19 cellular contexts compared by ENCODE assay signal in the genomic region with DNA sequence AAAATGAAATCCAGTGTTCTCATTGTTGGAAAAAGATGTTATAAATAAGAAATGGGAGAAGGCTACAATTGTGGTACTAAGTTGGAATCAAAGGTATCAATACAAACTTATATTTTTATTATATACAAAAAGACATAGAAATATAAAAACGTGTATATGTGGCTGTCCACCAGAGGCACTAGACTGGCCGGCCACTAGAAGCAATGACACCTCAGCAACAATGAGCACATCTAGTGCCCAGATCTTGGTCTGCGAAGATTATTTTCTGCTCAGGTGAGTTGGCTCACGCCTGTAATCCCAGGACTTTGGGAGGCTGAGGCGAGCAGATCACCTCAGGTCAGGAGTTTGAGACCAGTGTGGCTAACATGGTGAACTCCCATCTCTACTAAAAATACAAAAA. TPM values are rescaled to one million over a fixed set of nuclear protein-coding genes. Genes with fewer than 3 reads are reported as not detected.
DNase-seq lines count a peak whose midpoint lies in the region; ATAC-seq, FAIRE-seq and TF ChIP-seq lines count a peak whose summit lies in the region.
"Had no signal": no experiment of that assay in that cellular context is flagged by ENCODE, and none has a peak within 500 bp of the region (broad histone marks: within the 10 kb centered on the region; RNA-seq: fewer than 3 reads in every experiment).

No MANE protein-coding gene starts in this region.

- intact Hi-C loops in GM12878 (cut with micrococcal nuclease; ENCODE audit: unreplicated experiment), result no loop called here

- no peak overlapping the region for H3K18ac ChIP-seq in H9 (ENCODE audit: insufficient read length, low read depth, low read length)

- H2BK12ac ChIP-seq in H9 (ENCODE audit: insufficient read length, low read depth, low read length), result no peak overlapping the region

- H3K23me2 ChIP-seq in H9 (ENCODE audit: insufficient read length, low read depth, low read length, poor library complexity, severe bottlenecking), result no peaks in the 10 kb centered on the region

- no peak overlapping the region for H3K4me2 ChIP-seq in DND-41 (ENCODE audit: insufficient read depth, low read length)
- no peak overlapping the region for H3K4me2 ChIP-seq in H9 (ENCODE audit: insufficient read depth, insufficient read length, low read length)
- peak overlapping the region; percentile 19; the same call in 1 of the 2 replicates for H3K4me2 ChIP-seq in GM12878 (ENCODE audit: control insufficient read depth, insufficient read depth)
- no peak overlapping the region for H3K4me2 ChIP-seq in hepatocyte

- WGBS in H9 (ENCODE audit: extremely low coverage, insufficient read length, low lambda C conversion rate), result no CpG with 5 or more reads among the region's 5 CpGs
- 7% methylated on average over 5 of the region's 5 CpGs for WGBS in GM12878 (ENCODE audit: insufficient coverage, insufficient replicate concordance, low lambda C conversion rate, missing lambda C conversion rate)
- 98% methylated on average over 5 of the region's 5 CpGs for WGBS in hepatocyte (ENCODE audit: low lambda C conversion rate, missing lambda C conversion rate)

- H4K20me1 ChIP-seq in DND-41 (ENCODE audit: insufficient read depth, low read length) (no peaks in the 10 kb centered on the region), H9 (ENCODE audit: control insufficient read depth, insufficient read depth, insufficient read length) (no peaks in the 10 kb centered on the region), GM12878 (ENCODE audit: control insufficient read depth, insufficient read depth) (no peaks in the 10 kb centered on the region), hepatocyte (ENCODE audit: insufficient read depth, poor library complexity, severe bottlenecking) (no peaks in the 10 kb centered on the region)

- RAD21 ChIA-PET in GM12878 (lab: Charles Lee; ENCODE audit: unreplicated experiment), result interaction anchor here (1.1 kb wide), 1 partner anchor 36 kb away, joined by 3 read pairs; no protein-coding TSS in a partner anchor

- no peak overlapping the region for H3K4me3 ChIP-seq in DND-41 (ENCODE audit: low read depth in 1 of 2, low read length in 2 of 2)
- no peak overlapping the region for H3K4me3 ChIP-seq in GM12878
- H3K4me3 ChIP-seq in hepatocyte, result no peak overlapping the region
- H3K4me3 ChIP-seq: colonic mucosa, esophagus squamous epithelium, thyroid gland had no signal

- peaks cover 40% of the 10 kb centered on the region for H3K79me2 ChIP-seq in DND-41 (ENCODE audit: insufficient read depth, low read length)
- peaks cover 6% of the 10 kb centered on the region; the same call in 1 of the 2 replicates for H3K79me2 ChIP-seq in H9 (ENCODE audit: insufficient read depth, low read length)
- peaks cover 2% of the 10 kb centered on the region; the same call in 1 of the 2 replicates for H3K79me2 ChIP-seq in GM12878 (ENCODE audit: control insufficient read depth, insufficient read depth, low read length)
- peaks cover 46% of the 10 kb centered on the region for H3K79me2 ChIP-seq in hepatocyte

- no peak for DNase-seq in DND-41
- DNase-seq in H9, result no peak
- no peak for DNase-seq in GM12878 (ENCODE audit: low read depth, low spot score)
- DNase-seq in hepatocyte (ENCODE audit: low spot score), result no peak
- no peak for DNase-seq in SIG-M5 (lab: John Stamatoyannopoulos, UW)
- no peak for DNase-seq in activated gamma-delta T cell (lab: John Stamatoyannopoulos, UW)
- no peak for DNase-seq in CD1c-positive myeloid dendritic cell (ENCODE audit: extremely low spot score)
- DNase-seq in naive thymus-derived CD8-positive, alpha-beta T cell, result no peak
- DNase-seq: activated CD8-positive, alpha-beta memory T cell treated with anti-CD3 and anti-CD28 coated beads, Interleukin-2, amount 50 U/mL, for 48 hours; activated naive CD8-positive, alpha-beta T cell treated with anti-CD3 and anti-CD28 coated beads, Interleukin-2, amount 10 ng/mL, durations not matched to agents 7 days and 5 days; CD4-positive, alpha-beta memory T cell; colonic mucosa; esophagus squamous epithelium; KG1; NCI-H1417; NCI-H2227 treated with DMSO at 0.1 percent for 48 hours; stimulated activated CD4-positive, alpha-beta T cell treated with anti-CD3 and anti-CD28 coated beads, Interleukin-2, amount 100 ng/mL, for 48 hours; thyroid gland had no signal

- no peak overlapping the region for H2AFZ ChIP-seq in DND-41 (ENCODE audit: low read depth, low read length)
- H2AFZ ChIP-seq in H9 (ENCODE audit: low read length), result no peak overlapping the region
- H2AFZ ChIP-seq in GM12878 (ENCODE audit: control insufficient read depth, low read depth, low read length), result no peak overlapping the region
- H2AFZ ChIP-seq in hepatocyte, result no peak overlapping the region

- H4K91ac ChIP-seq in H9 (ENCODE audit: insufficient read length, low read depth, low read length), result no peak overlapping the region

- no peaks in the 10 kb centered on the region for H3K27me3 Mint-ChIP-seq in H9 (ENCODE audit: low read depth)
- no peaks in the 10 kb centered on the region for H3K27me3 Mint-ChIP-seq in naive thymus-derived CD8-positive, alpha-beta T cell
- H3K27me3 Mint-ChIP-seq: activated naive CD8-positive, alpha-beta T cell treated with anti-CD3 and anti-CD28 coated beads, Interleukin-2, amount 10 ng/mL, durations not matched to agents 7 days and 5 days; CD4-positive, alpha-beta memory T cell had no signal

- in situ Hi-C loops in GM12878 (cut with MboI), result no loop called here

- H3K27ac Mint-ChIP-seq in H9, result no peak overlapping the region
- no peak overlapping the region for H3K27ac Mint-ChIP-seq in naive thymus-derived CD8-positive, alpha-beta T cell
- H3K27ac Mint-ChIP-seq: activated naive CD8-positive, alpha-beta T cell treated with anti-CD3 and anti-CD28 coated beads, Interleukin-2, amount 10 ng/mL, durations not matched to agents 7 days and 5 days; CD4-positive, alpha-beta memory T cell had no signal

- SMC1A ChIA-PET in GM12878 (lab: Charles Lee; ENCODE audit: uncharacterized antibody, unreplicated experiment), result no interaction called here

- no peak overlapping the region for H2BK120ac ChIP-seq in H9 (ENCODE audit: low read depth, low read length, poor library complexity, severe bottlenecking)

- H2AK5ac ChIP-seq in H9 (ENCODE audit: insufficient read length, low read length), result no peak overlapping the region

- no peak overlapping the region for H2BK15ac ChIP-seq in H9 (ENCODE audit: low read depth, low read length)

- H3K9me3 Mint-ChIP-seq in H9, result 0 out of 5 replicates have a peak, but pooled peaks cover 0 to 2% of the 10 kb centered on the region in 2 experiments
- H3K9me3 Mint-ChIP-seq in naive thymus-derived CD8-positive, alpha-beta T cell, result peaks cover 5 to 20% (median 10%) of the 10 kb centered on the region in 9 donors

- no peaks in the 10 kb centered on the region for H3K4me1 ChIP-seq in DND-41 (ENCODE audit: insufficient read depth, low read length)
- no peaks in the 10 kb centered on the region for H3K4me1 ChIP-seq in H9 (ENCODE audit: insufficient read depth, low read length)
- H3K4me1 ChIP-seq in GM12878 (ENCODE audit: control insufficient read depth, insufficient read depth, low read length), result peaks cover 15% of the 10 kb centered on the region
- no peaks in the 10 kb centered on the region for H3K4me1 ChIP-seq in hepatocyte (ENCODE audit: insufficient read depth)
- H3K4me1 ChIP-seq: colonic mucosa, esophagus squamous epithelium, thyroid gland had no signal

- H3K9ac ChIP-seq in DND-41 (ENCODE audit: low read depth, low read length) (no peak overlapping the region), H9 (ENCODE audit: extremely low read depth, insufficient read length, low read length) (no peak overlapping the region), GM12878 (ENCODE audit: control insufficient read depth, insufficient read depth, low read length) (no peak overlapping the region)

- no peak for FAIRE-seq in GM12878 (lab: Jason Lieb, UNC)

- H3K36me3 Mint-ChIP-seq in H9 (ENCODE audit: insufficient read depth in 1 of 3, low read depth in 3 of 3), result peaks cover 31 to 39% (median 32%) of the 10 kb centered on the region in 3 experiments
- H3K36me3 Mint-ChIP-seq in naive thymus-derived CD8-positive, alpha-beta T cell, result peaks cover 15 to 67% (median 45%) of the 10 kb centered on the region in 3 donors

- peaks cover 7% of the 10 kb centered on the region for H3K9me3 ChIP-seq in DND-41 (ENCODE audit: insufficient read depth, low read length, severe bottlenecking)
- H3K9me3 ChIP-seq in H9 (ENCODE audit: control insufficient read depth, low read depth, low read length), result no peaks in the 10 kb centered on the region
- H3K9me3 ChIP-seq in GM12878 (replicated peaks; ENCODE audit: control insufficient read depth, insufficient read depth, low read length), result peaks cover 6% of the 10 kb centered on the region
- H3K9me3 ChIP-seq in hepatocyte (ENCODE audit: low read depth), result peaks cover 4% of the 10 kb centered on the region
- H3K9me3 ChIP-seq: colonic mucosa, thyroid gland had no signal

- H4K5ac ChIP-seq in H9 (ENCODE audit: insufficient read length, low read depth, low read length), result no peak overlapping the region

- TF ChIP-seq EP300 in GM12878 (IDR thresholded peaks at IDR 0.05; ENCODE audit: borderline replicate concordance in 1 of 2, control insufficient read depth in 1 of 2, low read depth in 2 of 2, low read length in 2 of 2), result no peak

- H3K36me3 ChIP-seq in DND-41 (ENCODE audit: insufficient read depth, low read length), result peaks cover 50% of the 10 kb centered on the region
- H3K36me3 ChIP-seq in GM12878 (ENCODE audit: control insufficient read depth in 2 of 2, insufficient read depth in 2 of 2, low read length in 1 of 2), result peaks cover 4 to 10% of the 10 kb centered on the region in 2 experiments; a peak in 3 of 4 replicates
- no peaks in the 10 kb centered on the region for H3K36me3 ChIP-seq in hepatocyte (replicated peaks; ENCODE audit: insufficient read depth, low read depth)
- H3K36me3 ChIP-seq: colonic mucosa had no signal

- POLR2A ChIA-PET in GM12878 (lab: Charles Lee), result no interaction called here
- POLR2A ChIA-PET in naive thymus-derived CD8-positive, alpha-beta T cell (lab: Charles Lee), result no interaction called here

- H3K4ac ChIP-seq in H9 (ENCODE audit: low read depth, low read length), result no peak overlapping the region

- no peak overlapping the region for H3K23ac ChIP-seq in H9 (ENCODE audit: insufficient read length, low read depth, low read length)

- no peak for TF ChIP-seq POLR2A in GM12878 (IDR thresholded peaks at IDR 0.05; ENCODE audit: low read depth, low read length)

- TF ChIP-seq RAD21 in GM12878 (IDR thresholded peaks at IDR 0.05; ENCODE audit: insufficient read depth, low read depth, low read length), result no peak

- H3K27ac ChIP-seq in DND-41 (ENCODE audit: low read length) (no peak overlapping the region), H9 (ENCODE audit: insufficient read length, low read depth, low read length) (no peak overlapping the region), GM12878 (ENCODE audit: control insufficient read depth, insufficient read depth) (no peak overlapping the region), hepatocyte (no peak overlapping the region)
- H3K27ac ChIP-seq: colonic mucosa, esophagus squamous epithelium, thyroid gland had no signal

- no TSS peak for BruUV-seq in GM12878 (replicated peaks; lab: Mats Ljungman, UMichigan)

- H4K8ac ChIP-seq in H9 (replicated peaks; ENCODE audit: insufficient read length, low read depth, low read length), result no peak overlapping the region

- CTCF ChIA-PET in GM12878 (lab: Yijun Ruan, JAX), result interaction anchor here (1.0 to 2.7 kb wide), 3 partner anchors 13 to 21 kb away, joined by 3 to 21 read pairs (median 7); a partner anchor contains a TSS

- H3T11ph ChIP-seq in H9 (ENCODE audit: low read length), result no peak overlapping the region

- H3K79me1 ChIP-seq in H9 (ENCODE audit: insufficient read depth, low read depth, low read length, poor library complexity, severe bottlenecking), result peaks cover 7% of the 10 kb centered on the region

- TF ChIP-seq CTCF in DND-41 (IDR thresholded peaks at IDR 0.05; ENCODE audit: borderline replicate concordance, extremely low read depth, low read length, poor library complexity, severe bottlenecking), result peak; percentile 29
- TF ChIP-seq CTCF in H9 (conservative IDR thresholded peaks at IDR 0.05), result peak; percentile 56
- TF ChIP-seq CTCF in GM12878 (IDR thresholded peaks at IDR 0.05 in 2 of 3, conservative IDR thresholded peaks at IDR 0.05 in 1 of 3; ENCODE audit: control insufficient read depth in 2 of 3, extremely low read depth in 1 of 3, insufficient read depth in 1 of 3, low read depth in 3 of 3, low read length in 3 of 3), result peak in 2 of 3 experiments; percentile 35 to 40; a peak in 3 of 6 replicates
- TF ChIP-seq CTCF in hepatocyte (IDR thresholded peaks at IDR 0.05; ENCODE audit: poor library complexity), result peak; percentile 9

- H3K56ac ChIP-seq in H9 (ENCODE audit: insufficient read length, low read depth, low read length), result no peak overlapping the region

- no peak overlapping the region for H2BK5ac ChIP-seq in H9 (ENCODE audit: insufficient read length, low read length)

- H3K14ac ChIP-seq in H9 (ENCODE audit: insufficient read depth, low read length), result no peak overlapping the region

- ATAC-seq in DND-41 (ENCODE audit: insufficient read depth, low read depth), result no peak
- peak; percentile 72 for ATAC-seq in GM12878
- ATAC-seq in naive thymus-derived CD8-positive, alpha-beta T cell, result no peak
- ATAC-seq: sciatic nerve had no signal

- H3K4me1 Mint-ChIP-seq in H9, result no peaks in the 10 kb centered on the region
- H3K4me1 Mint-ChIP-seq in naive thymus-derived CD8-positive, alpha-beta T cell, result peaks cover 0 to 6% (median 4%) of the 10 kb centered on the region in 4 donors
- H3K4me1 Mint-ChIP-seq: activated naive CD8-positive, alpha-beta T cell treated with anti-CD3 and anti-CD28 coated beads, Interleukin-2, amount 10 ng/mL, durations not matched to agents 7 days and 5 days had no signal

- H2BK20ac ChIP-seq in H9 (ENCODE audit: low read depth, low read length, poor library complexity, severe bottlenecking), result no peak overlapping the region

- H3K27me3 ChIP-seq in DND-41 (ENCODE audit: insufficient read depth, low read length, poor library complexity) (no peaks in the 10 kb centered on the region), H9 (ENCODE audit: insufficient read depth, low read length) (no peaks in the 10 kb centered on the region), GM12878 (replicated peaks in 1 of 2; ENCODE audit: control insufficient read depth in 2 of 2, insufficient read depth in 2 of 2, low read length in 1 of 2) (no peaks in the 10 kb centered on the region), hepatocyte (no peaks in the 10 kb centered on the region)
- H3K27me3 ChIP-seq: colonic mucosa, esophagus squamous epithelium, thyroid gland had no signal

- H3K4me3 Mint-ChIP-seq in H9, result no peak overlapping the region
- no peak overlapping the region for H3K4me3 Mint-ChIP-seq in naive thymus-derived CD8-positive, alpha-beta T cell
- H3K4me3 Mint-ChIP-seq: activated naive CD8-positive, alpha-beta T cell treated with anti-CD3 and anti-CD28 coated beads, Interleukin-2, amount 10 ng/mL, durations not matched to agents 7 days and 5 days; CD4-positive, alpha-beta memory T cell had no signal

- no peaks in the 10 kb centered on the region for H3K9me2 ChIP-seq in hepatocyte (replicated peaks; ENCODE audit: insufficient read depth)

RNA-seq across cellular contexts. Expression of a gene that starts 21.6 kb away (rescaled TPM):
- total RNA-seq in H9 (2021), result 45.0 and 48.9 TPM in 2 replicates
- 58.3 and 58.9 TPM in 2 replicates for total RNA-seq in GM12878 (2013; cell fraction: nucleolus; rRNA removed)
- 33.4 and 38.4 TPM in 2 replicates for total RNA-seq in GM12878 (2014; rRNA removed)
- 42.8 and 46.2 TPM in 2 replicates for total RNA-seq in GM12878 (2014; rRNA removed; fragmentation: Illumina TruSeq; extraction: Trizol)
- 45.4 and 51.9 TPM in 2 replicates for total RNA-seq in GM12878 (2021)
- polyA plus RNA-seq in GM12878 (2011; ENCODE audit: low read depth), result 8.2 TPM
- 30.4 and 38.3 TPM in 2 replicates for polyA plus RNA-seq in GM12878 (2011; rRNA removed)
- 14.4 and 15.8 TPM in 2 replicates for polyA plus RNA-seq in GM12878 (2011; cell fraction: cytosol; rRNA removed)
- polyA plus RNA-seq in GM12878 (2011; cell fraction: nucleus; rRNA removed), result 27.5 and 33.5 TPM in 2 replicates
- 9.0 and 12.8 TPM in 2 replicates for polyA plus RNA-seq in GM12878 (2012)
- 33.8 and 42.2 TPM in 2 replicates for polyA plus RNA-seq in GM12878 (2014; fragmentation: Illumina TruSeq; extraction: Trizol)
- 10 to 100 TPM; 11.6 to 13.1 TPM for polyA plus RNA-seq in GM12878 (2014; fragmentation: Nextera tagmentation; extraction: Ambion mirVana)
- polyA plus RNA-seq in GM12878 (2014; rRNA removed), result 15.4 and 19.1 TPM in 2 replicates
- 10 to 100 TPM; 53.4 to 54.5 TPM for polyA plus RNA-seq in GM12878 (2016; fragmentation: Nextera tagmentation; extraction: Ambion mirVana)
- polyA minus RNA-seq in GM12878 (2011; rRNA and poly(A)+ RNA removed), result 46.4 and 81.8 TPM in 2 replicates
- 16.0 and 28.6 TPM in 2 replicates for polyA minus RNA-seq in GM12878 (2011; cell fraction: cytosol; rRNA and poly(A)+ RNA removed)
- 16.0 and 21.8 TPM in 2 replicates for polyA minus RNA-seq in GM12878 (2011; cell fraction: nucleus; rRNA and poly(A)+ RNA removed)
- total RNA-seq in hepatocyte, result 35.9 and 39.7 TPM in 2 replicates
- polyA plus RNA-seq in hepatocyte, result 15.1 and 16.6 TPM in 2 replicates
- 10 to 100 TPM; 27.0 to 29.0 TPM for total RNA-seq in naive thymus-derived CD8-positive, alpha-beta T cell
- polyA plus RNA-seq in naive thymus-derived CD8-positive, alpha-beta T cell, result 10 to 100 TPM in 1 of 3 donors, 1 to 10 TPM in 2; 7.3 to 11.2 (median 9.5) TPM

RNA-seq across cellular contexts. Expression of a gene that starts 40.6 kb away (rescaled TPM):
- total RNA-seq in H9 (2021) (52.4 and 54.4 TPM in 2 replicates), GM12878 (2014; rRNA removed) (40.3 and 50.5 TPM in 2 replicates), GM12878 (2014; rRNA removed; fragmentation: Illumina TruSeq; extraction: Trizol) (76.8 and 79.8 TPM in 2 replicates), GM12878 (2021) (41.4 and 43.6 TPM in 2 replicates), hepatocyte (7.9 and 9.2 TPM in 2 replicates)
- total RNA-seq in GM12878 (2013; cell fraction: nucleolus; rRNA removed), result 20.1 and 20.5 TPM in 2 replicates
- polyA plus RNA-seq in GM12878 (2011; ENCODE audit: low read depth), result 10.8 TPM
- polyA plus RNA-seq in GM12878 (2011; rRNA removed) (33.4 and 63.3 TPM in 2 replicates), GM12878 (2014; fragmentation: Illumina TruSeq; extraction: Trizol) (61.6 and 84.4 TPM in 2 replicates), GM12878 (2014; fragmentation: Nextera tagmentation; extraction: Ambion mirVana) (10 to 100 TPM; 14.1 to 17.9 TPM), GM12878 (2014; rRNA removed) (26.9 and 28.7 TPM in 2 replicates), GM12878 (2016; fragmentation: Nextera tagmentation; extraction: Ambion mirVana) (10 to 100 TPM; 67.4 to 73.8 TPM), hepatocyte (3.2 and 5.1 TPM in 2 replicates)
- polyA plus RNA-seq in GM12878 (2011; cell fraction: cytosol; rRNA removed), result 10.6 and 13.2 TPM in 2 replicates
- 10.4 and 15.3 TPM in 2 replicates for polyA plus RNA-seq in GM12878 (2011; cell fraction: nucleus; rRNA removed)
- 19.3 and 24.6 TPM in 2 replicates for polyA plus RNA-seq in GM12878 (2012)
- 19.5 and 28.5 TPM in 2 replicates for polyA minus RNA-seq in GM12878 (2011; rRNA and poly(A)+ RNA removed)
- polyA minus RNA-seq in GM12878 (2011; cell fraction: cytosol; rRNA and poly(A)+ RNA removed), result 14.4 and 22.2 TPM in 2 replicates
- 6.3 and 10.8 TPM in 2 replicates for polyA minus RNA-seq in GM12878 (2011; cell fraction: nucleus; rRNA and poly(A)+ RNA removed)
- under 1 TPM; 0.55 to 0.96 TPM for total RNA-seq in naive thymus-derived CD8-positive, alpha-beta T cell
- under 1 TPM; 0.20 to 0.72 (median 0.42) TPM for polyA plus RNA-seq in naive thymus-derived CD8-positive, alpha-beta T cell
